In genomic region chr13:31162151-31163008, GRCh38 we compare ENCODE assay signal across 8 cellular contexts. TPM values are rescaled to one million over a fixed set of nuclear protein-coding genes. Genes with fewer than 3 reads are reported as not detected.
DNase-seq lines count a peak whose midpoint lies in the region; ATAC-seq, FAIRE-seq and TF ChIP-seq lines count a peak whose summit lies in the region.

No MANE protein-coding gene starts in this region.

- peak; percentile 78 for ATAC-seq in memory B cell (ENCODE audit: low read depth)

- no peak overlapping the region for H4K91ac ChIP-seq in H1 (replicated peaks; ENCODE audit: insufficient read length, low read length)

- TF ChIP-seq EP300 in H1 (IDR thresholded peaks at IDR 0.05; ENCODE audit: borderline replicate concordance in 1 of 2, low read depth in 2 of 2, low read length in 2 of 2): no peak

- peaks cover 2 to 6% of the 10 kb centered on the region in 2 experiments for H4K20me1 ChIP-seq in H1 (replicated peaks in 1 of 2; ENCODE audit: control insufficient read depth in 1 of 2, insufficient read depth in 2 of 2, low read length in 2 of 2)

- H3K23me2 ChIP-seq in H1 (ENCODE audit: low read depth, low read length): no peaks in the 10 kb centered on the region; the same call in none of the 2 replicates

- no peak for TF ChIP-seq RAD21 in H1 (IDR thresholded peaks at IDR 0.05 in 1 of 2, conservative IDR thresholded peaks at IDR 0.05 in 1 of 2; ENCODE audit: low read depth in 2 of 2, low read length in 2 of 2)

- H2AFZ ChIP-seq in H1 (ENCODE audit: low read length): peak overlapping the region; percentile 99

- H3K14ac ChIP-seq in H1 (ENCODE audit: insufficient read length): no peak overlapping the region

- no peaks in the 10 kb centered on the region for H3K9me3 Mint-ChIP-seq in memory B cell

- peaks cover 4 to 34% of the 10 kb centered on the region in 2 experiments; a peak in 3 of 4 replicates for H3K79me2 ChIP-seq in H1 (ENCODE audit: control insufficient read depth in 1 of 2, insufficient read depth in 2 of 2, low read length in 2 of 2)

- peak overlapping the region; percentile 48 for H3K56ac ChIP-seq in H1 (replicated peaks; ENCODE audit: insufficient read length, low read depth, low read length)

- H3K36me3 ChIP-seq in H1 (ENCODE audit: control insufficient read depth in 2 of 4, insufficient read depth in 4 of 4, low read length in 3 of 4): peaks cover 0 to 13% (median 0%) of the 10 kb centered on the region in 4 experiments; a peak in 2 of 8 replicates

- 5% methylated on average over 34 of the region's 34 CpGs; no CpG with 5 or more reads in 1 of the 2 experiments for WGBS in H1 (ENCODE audit: extremely low coverage in 1 of 2, insufficient coverage in 1 of 2, insufficient read length in 1 of 2, insufficient replicate concordance in 2 of 2, low coverage in 1 of 2, low lambda C conversion rate in 2 of 2, missing lambda C conversion rate in 1 of 2), 2 experiments

- H3K4me1 ChIP-seq in H1 (replicated peaks in 1 of 4; ENCODE audit: control insufficient read depth in 3 of 4, insufficient read depth in 4 of 4, low read length in 3 of 4): peaks cover 0 to 3% (median 0%) of the 10 kb centered on the region in 4 experiments; a peak in 2 of 7 replicates

- no peak overlapping the region for H3K23ac ChIP-seq in H1 (ENCODE audit: insufficient read length)

- H3K18ac ChIP-seq in H1 (ENCODE audit: extremely low read depth, low read length): peak overlapping the region; percentile 42; the same call in 1 of the 2 replicates

- no peaks in the 10 kb centered on the region for H3K79me1 ChIP-seq in H1 (ENCODE audit: low read depth, low read length)

- FAIRE-seq in H1 (lab: Jason Lieb, UNC): peak; percentile 83

- no peak overlapping the region for H3K4ac ChIP-seq in H1 (replicated peaks; ENCODE audit: insufficient read length, low read depth, low read length)

- no peak overlapping the region for H2BK120ac ChIP-seq in H1 (replicated peaks; ENCODE audit: low read depth, low read length)

- no peak overlapping the region; the same call in 1 of the 2 replicates for H2BK12ac ChIP-seq in H1 (ENCODE audit: low read depth, low read length)

- peak in 1 of 2 experiments; percentile 23; a peak in 2 of 3 replicates for TF ChIP-seq POLR2A in H1 (IDR thresholded peaks at IDR 0.05; ENCODE audit: control extremely low read depth in 1 of 2, low read depth in 2 of 2, low read length in 2 of 2)

- H3K4me1 Mint-ChIP-seq in memory B cell: peaks cover 27% of the 10 kb centered on the region

- no peaks in the 10 kb centered on the region for H3K9me3 ChIP-seq in H1 (ENCODE audit: insufficient read depth in 2 of 2, low read depth in 1 of 2, low read length in 1 of 2)

- no peaks in the 10 kb centered on the region for H3K27me3 ChIP-seq in H1 (replicated peaks in 1 of 4; ENCODE audit: control insufficient read depth in 3 of 4, extremely low read depth in 1 of 4, insufficient read depth in 3 of 4, low read length in 3 of 4)

- CTCF ChIA-PET in H1 (lab: Charles Lee; ENCODE audit: partially characterized antibody): no interaction called here

- no peaks in the 10 kb centered on the region for H3K27me3 Mint-ChIP-seq in memory B cell

- POLR2A ChIA-PET in H1 (lab: Charles Lee; ENCODE audit: partially characterized antibody): no interaction called here

- H3K36me3 Mint-ChIP-seq in memory B cell: peaks cover 2% of the 10 kb centered on the region

- peak overlapping the region; percentile 100 for H3K27ac Mint-ChIP-seq in memory B cell

- no peak overlapping the region; the same call in 1 of the 2 replicates for H2BK5ac ChIP-seq in H1 (ENCODE audit: low read depth, low read length)

- no peak overlapping the region for H2AK5ac ChIP-seq in H1 (ENCODE audit: low read depth, low read length)

- DNase-seq in COLO829 (ENCODE audit: low spot score): peak; percentile 94
- peak; percentile 90 for DNase-seq in GM20000 (ENCODE audit: low spot score)
- peak; percentile 69 for DNase-seq in HS-5 (ENCODE audit: low read depth)
- peak; percentile 83 for DNase-seq in NK-92 (lab: John Stamatoyannopoulos, UW; ENCODE audit: unreplicated experiment)
- DNase-seq in activated CD8-positive, alpha-beta memory T cell treated with anti-CD3 and anti-CD28 coated beads for 4 hours (ENCODE audit: low read depth in 2 of 2): peak; percentile 89 to 94
- DNase-seq in H1 (ENCODE audit: low read depth in 1 of 2, low spot score in 2 of 2): peak; percentile 84 to 95
- peak; percentile 94 to 98 for DNase-seq in memory B cell (ENCODE audit: low spot score in 2 of 2)
- peak; percentile 92 for DNase-seq in stimulated activated CD8-positive, alpha-beta memory T cell treated with anti-CD3 and anti-CD28 coated beads, Interleukin-12 subunit alpha, Interleukin-12 subunit beta, amount 100 ng/mL, for 24 hours (ENCODE audit: extremely low read depth)

- H3K4me2 ChIP-seq in H1 (ENCODE audit: insufficient read depth in 1 of 2, low read depth in 2 of 2, low read length in 2 of 2): peak overlapping the region; percentile 75 to 83

- H2BK15ac ChIP-seq in H1 (ENCODE audit: low read length): no peak overlapping the region

- no peak overlapping the region for H2BK20ac ChIP-seq in H1 (ENCODE audit: low read length)

- peak overlapping the region; percentile 74 for H4K5ac ChIP-seq in H1 (ENCODE audit: insufficient read length, low read depth, low read length)

- peak overlapping the region; percentile 75 for H3K27ac ChIP-seq in H1 (ENCODE audit: low read depth, low read length)

- peak overlapping the region; percentile 83; the same call in 1 of the 2 replicates for H4K8ac ChIP-seq in H1 (ENCODE audit: extremely low read depth, insufficient read depth, low read length)

- TF ChIP-seq CTCF in GM20000 (IDR thresholded peaks at IDR 0.05; ENCODE audit: extremely low read depth, missing control alignments) (no peak), H1 (IDR thresholded peaks at IDR 0.05; ENCODE audit: control extremely low read depth in 1 of 3, insufficient read depth in 1 of 3, low read depth in 1 of 3, low read length in 3 of 3) (no peak)

- peak overlapping the region; percentile 86 for H3K4me3 Mint-ChIP-seq in memory B cell

- H3K4me3 ChIP-seq in H1 (ENCODE audit: extremely low read depth in 1 of 4, insufficient read depth in 2 of 4, low read depth in 3 of 4, low read length in 4 of 4): peak overlapping the region; percentile 74 to 86 (median 80)

- H3K9ac ChIP-seq in H1 (replicated peaks in 1 of 4; ENCODE audit: extremely low read depth in 1 of 4, low read depth in 3 of 4, low read length in 3 of 4): peak overlapping the region in 3 of 4 experiments; percentile 66 to 92 (median 79); a peak in 6 of 7 replicates

TF ChIP-seq in H1, 55 proteins besides CTCF, POLR2A, EP300 and RAD21 (continues in another document):
- TF ChIP-seq TBP (IDR thresholded peaks at IDR 0.05; ENCODE audit: low read depth, low read length): peak; percentile 42
- TF ChIP-seq SP4 (IDR thresholded peaks at IDR 0.05; ENCODE audit: low read length): no peak
- TF ChIP-seq BACH1 (IDR thresholded peaks at IDR 0.05; ENCODE audit: low read length): no peak
- TF ChIP-seq BRCA1 (IDR thresholded peaks at IDR 0.05; ENCODE audit: low read depth, low read length): peak; percentile 94
- TF ChIP-seq SP2 (IDR thresholded peaks at IDR 0.05; ENCODE audit: low read length): no peak
- TF ChIP-seq ATF3 (IDR thresholded peaks at IDR 0.05; ENCODE audit: insufficient read depth, low read depth, low read length): peak; percentile 45; the same call in 1 of the 2 replicates
- peak; percentile 31; the same call in 1 of the 2 replicates for TF ChIP-seq KDM5A (IDR thresholded peaks at IDR 0.05; ENCODE audit: low read length)
- TF ChIP-seq TAF1 (IDR thresholded peaks at IDR 0.05; ENCODE audit: low read depth, low read length): peak; percentile 30; the same call in 1 of the 2 replicates
- TF ChIP-seq NANOG (IDR thresholded peaks at IDR 0.05; ENCODE audit: insufficient read depth, low read depth, low read length, poor library complexity, severe bottlenecking): no peak
- peak; percentile 42; the same call in 1 of the 2 replicates for TF ChIP-seq YY1 (IDR thresholded peaks at IDR 0.05; ENCODE audit: low read depth, low read length)
- TF ChIP-seq SIN3A (conservative IDR thresholded peaks at IDR 0.05 in 1 of 2, IDR thresholded peaks at IDR 0.05 in 1 of 2; ENCODE audit: low read depth in 1 of 2, low read length in 2 of 2): peak in 1 of 2 experiments; percentile 97; a peak in 2 of 4 replicates
- no peak for TF ChIP-seq USF2 (IDR thresholded peaks at IDR 0.05; ENCODE audit: low read length)
- TF ChIP-seq HDAC6 (IDR thresholded peaks at IDR 0.05; ENCODE audit: low read depth, low read length): no peak

RNA-seq across cellular contexts. Expression of gene HSPH1, which starts 0.7 kb away (rescaled TPM):
- total RNA-seq in H1 (2021; fragmentation: NEBNext Ultra II Directional; extraction: Animal tissue kit (Norgen Biotek cat#: 25700)): 131 and 145 TPM in 2 replicates
- polyA plus RNA-seq in H1 (2011; rRNA removed): 11.0 and 14.2 TPM in 2 replicates
- polyA plus RNA-seq in H1 (2011; cell fraction: cytosol; rRNA removed): 28.5 TPM
- polyA plus RNA-seq in H1 (2011; cell fraction: nucleus; rRNA removed): 17.8 TPM
- polyA plus RNA-seq in H1 (2012, experiment 1 of 2): 47.8 to 85.9 TPM (median 55.3 TPM) in 4 replicates
- polyA plus RNA-seq in H1 (2012, experiment 2 of 2): 5.8 TPM
- 79.6 TPM for polyA plus RNA-seq in H1 (2013, experiment 1 of 2)
- 76.8 TPM for polyA plus RNA-seq in H1 (2013, experiment 2 of 2)
- polyA minus RNA-seq in H1 (2011; rRNA and poly(A)+ RNA removed): 19.3 and 27.9 TPM in 2 replicates
- polyA minus RNA-seq in H1 (2011; cell fraction: cytosol; rRNA and poly(A)+ RNA removed): 31.0 TPM
- polyA minus RNA-seq in H1 (2011; cell fraction: nucleus; rRNA and poly(A)+ RNA removed): 31.9 TPM

RNA-seq across cellular contexts. Expression of gene B3GLCT, which starts 37.4 kb away (rescaled TPM):
- total RNA-seq in H1 (2021; fragmentation: NEBNext Ultra II Directional; extraction: Animal tissue kit (Norgen Biotek cat#: 25700)): 3.5 and 4.1 TPM in 2 replicates
- polyA plus RNA-seq in H1 (2011; rRNA removed): 0.83 and 1.5 TPM in 2 replicates
- polyA plus RNA-seq in H1 (2011; cell fraction: cytosol; rRNA removed): 1.4 TPM
- 1.1 TPM for polyA plus RNA-seq in H1 (2011; cell fraction: nucleus; rRNA removed)
- polyA plus RNA-seq in H1 (2012, experiment 1 of 2): 2.0 to 2.9 TPM (median 2.4 TPM) in 4 replicates
- polyA plus RNA-seq in H1 (2012, experiment 2 of 2): 0.93 TPM
- polyA plus RNA-seq in H1 (2013, experiment 1 of 2): 3.9 TPM
- 4.6 TPM for polyA plus RNA-seq in H1 (2013, experiment 2 of 2)
- 2.0 and 3.1 TPM in 2 replicates for polyA minus RNA-seq in H1 (2011; rRNA and poly(A)+ RNA removed)
- polyA minus RNA-seq in H1 (2011; cell fraction: cytosol; rRNA and poly(A)+ RNA removed): 0.81 TPM
- polyA minus RNA-seq in H1 (2011; cell fraction: nucleus; rRNA and poly(A)+ RNA removed): 3.0 TPM

Comparison
In these comparisons a context has a peak if more than half of its experiments do, and no peak if none do; other contexts are left out.
1. Peak in every context shown above with its lines: DNase-seq, ATAC-seq, H3K4me3 ChIP-seq and H3K27ac ChIP-seq.